Comparison of ENCODE assay signal across 21 cellular contexts in genomic region chr1:27446491-27447020, GRCh38. TPM values are rescaled to one million over a fixed set of nuclear protein-coding genes. Genes with fewer than 3 reads are reported as not detected.
"Had no signal": no experiment of that assay in that cellular context is flagged by ENCODE, and none has a peak within 500 bp of the region (broad histone marks: within the 10 kb centered on the region; RNA-seq: fewer than 3 reads in every experiment).

No MANE protein-coding gene starts in this region.

- H3K9me3 ChIP-seq: gastrocnemius medialis, left lung, sigmoid colon, spleen, transverse colon had no signal

- H3K27me3 Mint-ChIP-seq: activated naive CD4-positive, alpha-beta T cell treated with anti-CD3 and anti-CD28 coated beads, Interleukin-2, amount 50 U/mL, for 24 hours; dendritic cell treated with granulocyte-macrophage colony-stimulating factor and Interleukin-4, amounts not matched to agents 40 ng/mL and 50 ng/mL, for 4 days had no signal

- DNase-seq: activated CD4-positive, alpha-beta T cell treated with anti-CD3 and anti-CD28 coated beads, Interleukin-2, amount 50 U/mL, for 4 hours; activated CD4-positive, CD25-positive, alpha-beta regulatory T cell treated with anti-CD3 and anti-CD28 coated beads, Interleukin-2, amount 50 U/mL, for 72 hours; activated gamma-delta T cell; amniotic stem cell; effector CD8-positive, alpha-beta T cell; gastrocnemius medialis; head of caudate nucleus; kidney; left lung; midbrain; nucleus accumbens; sigmoid colon; spleen; stimulated activated naive CD4-positive, alpha-beta T cell treated with Interleukin-2 at 50 U/mL for 16 hours; T-helper 1 cell; T1000; transverse colon had no signal

- H3K27ac ChIP-seq: gastrocnemius medialis had no signal

- H3K4me3 ChIP-seq: gastrocnemius medialis, left lung, sigmoid colon, spleen, transverse colon had no signal

- H3K27ac Mint-ChIP-seq: activated naive CD4-positive, alpha-beta T cell treated with anti-CD3 and anti-CD28 coated beads, Interleukin-2, amount 50 U/mL, for 24 hours; dendritic cell treated with granulocyte-macrophage colony-stimulating factor and Interleukin-4, amounts not matched to agents 40 ng/mL and 50 ng/mL, for 4 days; nephron had no signal

- H3K4me3 Mint-ChIP-seq: activated naive CD4-positive, alpha-beta T cell treated with anti-CD3 and anti-CD28 coated beads, Interleukin-2, amount 50 U/mL, for 24 hours; dendritic cell treated with granulocyte-macrophage colony-stimulating factor and Interleukin-4, amounts not matched to agents 40 ng/mL and 50 ng/mL, for 4 days; nephron had no signal

- H3K9me3 Mint-ChIP-seq: activated naive CD4-positive, alpha-beta T cell treated with anti-CD3 and anti-CD28 coated beads, Interleukin-2, amount 50 U/mL, for 24 hours; dendritic cell treated with granulocyte-macrophage colony-stimulating factor and Interleukin-4, amounts not matched to agents 40 ng/mL and 50 ng/mL, for 4 days; nephron had no signal

- ATAC-seq: esophagus mucosa, gastrocnemius medialis, left lung had no signal

- H3K27me3 ChIP-seq: gastrocnemius medialis, left lung, sigmoid colon, spleen, transverse colon had no signal

- H3K36me3 ChIP-seq: gastrocnemius medialis, sigmoid colon had no signal

RNA-seq across cellular contexts. Expression of gene GPR3, which starts 54.1 kb away (rescaled TPM):
- total RNA-seq: transverse colon had no signal
